14 cellular contexts compared by ENCODE assay signal in the genomic region with DNA sequence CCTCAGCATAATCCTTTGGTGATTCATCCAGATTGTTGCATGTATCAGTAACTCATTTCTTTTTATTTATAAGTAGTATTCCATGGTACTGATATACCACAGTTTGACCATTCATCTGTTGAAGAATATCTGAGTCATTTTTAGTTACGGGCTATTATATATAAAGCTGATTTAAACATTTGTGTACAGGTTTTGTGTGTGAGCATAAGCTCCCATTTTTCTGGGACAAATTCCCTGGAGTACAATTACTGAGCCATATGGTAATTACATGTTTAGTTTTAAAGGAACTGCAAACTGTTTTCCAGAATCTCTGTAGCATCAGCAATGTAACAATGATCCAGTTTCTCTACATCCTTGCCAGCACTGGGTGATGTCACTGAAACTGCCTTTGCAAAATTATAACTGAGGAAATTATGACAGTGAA.
DNase-seq lines count a peak whose midpoint lies in the region; ATAC-seq and TF ChIP-seq lines count a peak whose summit lies in the region.
"Had no signal": no experiment of that assay in that cellular context is flagged by ENCODE, and none has a peak within 500 bp of the region (broad histone marks: within the 10 kb centered on the region; RNA-seq: fewer than 3 reads in every experiment).

No MANE protein-coding gene starts in this region.

- TF ChIP-seq EP300 in suprapubic skin (IDR thresholded peaks at IDR 0.05), result no peak

- H3K27ac ChIP-seq in foreskin keratinocyte, result peak overlapping the region; percentile 73
- H3K27ac ChIP-seq in suprapubic skin, result no peak overlapping the region
- H3K27ac ChIP-seq: BLaER1 treated with 17β-estradiol and CSF1 and Interleukin-3, amounts not matched to agents 10 nM and 100 nM; psoas muscle had no signal

- WGBS in suprapubic skin, result 86% methylated on average over 1 of the region's 1 CpG

- H3K4me3 Mint-ChIP-seq in HFFc6, result no peak overlapping the region; the same call in 1 of the 2 replicates
- H3K4me3 Mint-ChIP-seq: activated CD4-positive, alpha-beta T cell treated with anti-CD3 and anti-CD28 coated beads, Interleukin-2, amount 10 ng/mL, durations not matched to agents 24 days and 14 days had no signal

- H3K9me3 Mint-ChIP-seq in HFFc6, result no peaks in the 10 kb centered on the region; the same call in 1 of the 2 replicates

- in situ Hi-C loops in ACHN (cut with HindIII; ENCODE audit: low pct_ligation_motif_present, low pct_unique_long_range_greater_than_20kb, low sequenced_read_pairs), result no loop called here

- TF ChIP-seq CTCF in HFFc6 (IDR thresholded peaks at IDR 0.05), result no peak
- no peak for TF ChIP-seq CTCF in foreskin keratinocyte (conservative IDR thresholded peaks at IDR 0.05)
- TF ChIP-seq CTCF in suprapubic skin (IDR thresholded peaks at IDR 0.05), result no peak

- peak; percentile 73 for ATAC-seq in SK-N-SH treated with all-trans-retinoic acid at 6 μM for 48 hours
- ATAC-seq in foreskin keratinocyte, result peak; percentile 96
- ATAC-seq in HG03432 (IDR thresholded peaks at IDR 0.05; ENCODE audit: unreplicated experiment), result no peak
- ATAC-seq: psoas muscle had no signal

- H3K9me3 ChIP-seq in suprapubic skin, result no peaks in the 10 kb centered on the region
- H3K9me3 ChIP-seq: BLaER1 treated with 17β-estradiol and CSF1 and Interleukin-3, amounts not matched to agents 10 nM and 100 nM; psoas muscle had no signal

- DNase-seq in ACHN, result peak; percentile 74
- DNase-seq in HFFc6, result peak; percentile 75
- peak; percentile 75 to 91 for DNase-seq in foreskin keratinocyte
- DNase-seq in NCI-H748 (lab: John Stamatoyannopoulos, UW; ENCODE audit: unreplicated experiment), result no peak
- DNase-seq in suprapubic skin (ENCODE audit: low spot score in 2 of 2), result no peak
- DNase-seq in cerebellar nuclear complex (lab: John Stamatoyannopoulos, UW), result no peak
- DNase-seq: activated CD4-positive, alpha-beta T cell treated with anti-CD3 and anti-CD28 coated beads, Interleukin-2, amount 10 ng/mL, durations not matched to agents 24 days and 14 days; NCI-H146; psoas muscle; stimulated activated CD4-positive, alpha-beta T cell treated with anti-CD3 and anti-CD28 coated beads, Interleukin-1b, Interleukin-23, amount 100 ng/mL, for 48 hours had no signal

- peak overlapping the region; percentile 67 for H3K27ac Mint-ChIP-seq in HFFc6
- H3K27ac Mint-ChIP-seq: activated CD4-positive, alpha-beta T cell treated with anti-CD3 and anti-CD28 coated beads, Interleukin-2, amount 10 ng/mL, durations not matched to agents 24 days and 14 days had no signal

- H3K27me3 ChIP-seq in foreskin keratinocyte (no peaks in the 10 kb centered on the region), suprapubic skin (no peaks in the 10 kb centered on the region)
- H3K27me3 ChIP-seq: BLaER1 treated with 17β-estradiol and CSF1 and Interleukin-3, amounts not matched to agents 10 nM and 100 nM had no signal

- H3K27me3 Mint-ChIP-seq in HFFc6 (ENCODE audit: insufficient read depth), result peaks cover 2% of the 10 kb centered on the region; the same call in 1 of the 2 replicates

- H3K4me1 Mint-ChIP-seq in HFFc6 (ENCODE audit: low read depth), result peaks cover 76% of the 10 kb centered on the region
- H3K4me1 Mint-ChIP-seq: activated CD4-positive, alpha-beta T cell treated with anti-CD3 and anti-CD28 coated beads, Interleukin-2, amount 10 ng/mL, durations not matched to agents 24 days and 14 days had no signal

- peaks cover 7% of the 10 kb centered on the region; the same call in 1 of the 2 replicates for H3K36me3 Mint-ChIP-seq in HFFc6 (ENCODE audit: low read depth)
- H3K36me3 Mint-ChIP-seq: brain had no signal

- H3K4me3 ChIP-seq in suprapubic skin, result no peak overlapping the region
- H3K4me3 ChIP-seq: BLaER1 treated with 17β-estradiol and CSF1 and Interleukin-3, amounts not matched to agents 10 nM and 100 nM; psoas muscle had no signal

- H3K36me3 ChIP-seq in suprapubic skin, result no peaks in the 10 kb centered on the region
- H3K36me3 ChIP-seq: BLaER1 treated with 17β-estradiol and CSF1 and Interleukin-3, amounts not matched to agents 10 nM and 100 nM had no signal

- no peak for TF ChIP-seq POLR2A in suprapubic skin (IDR thresholded peaks at IDR 0.05)

- H3K4me1 ChIP-seq in foreskin keratinocyte (peaks cover 14% of the 10 kb centered on the region), suprapubic skin (no peaks in the 10 kb centered on the region)
- H3K4me1 ChIP-seq: BLaER1 treated with 17β-estradiol and CSF1 and Interleukin-3, amounts not matched to agents 10 nM and 100 nM; psoas muscle had no signal

TF ChIP-seq in SK-N-SH treated with all-trans-retinoic acid at 6 μM for 48 hours, 23 proteins besides CTCF, POLR2A, EP300 and RAD21 (continues in another document):
- no peak for TF ChIP-seq POU6F1 (CRISPR knock-in tag; IDR thresholded peaks at IDR 0.05; ENCODE audit: borderline replicate concordance, low read depth)
- TF ChIP-seq CREB5 (CRISPR knock-in tag; IDR thresholded peaks at IDR 0.05; ENCODE audit: low read depth), result no peak
- no peak for TF ChIP-seq RARB (CRISPR knock-in tag; IDR thresholded peaks at IDR 0.05)
- TF ChIP-seq, protein P1, sequence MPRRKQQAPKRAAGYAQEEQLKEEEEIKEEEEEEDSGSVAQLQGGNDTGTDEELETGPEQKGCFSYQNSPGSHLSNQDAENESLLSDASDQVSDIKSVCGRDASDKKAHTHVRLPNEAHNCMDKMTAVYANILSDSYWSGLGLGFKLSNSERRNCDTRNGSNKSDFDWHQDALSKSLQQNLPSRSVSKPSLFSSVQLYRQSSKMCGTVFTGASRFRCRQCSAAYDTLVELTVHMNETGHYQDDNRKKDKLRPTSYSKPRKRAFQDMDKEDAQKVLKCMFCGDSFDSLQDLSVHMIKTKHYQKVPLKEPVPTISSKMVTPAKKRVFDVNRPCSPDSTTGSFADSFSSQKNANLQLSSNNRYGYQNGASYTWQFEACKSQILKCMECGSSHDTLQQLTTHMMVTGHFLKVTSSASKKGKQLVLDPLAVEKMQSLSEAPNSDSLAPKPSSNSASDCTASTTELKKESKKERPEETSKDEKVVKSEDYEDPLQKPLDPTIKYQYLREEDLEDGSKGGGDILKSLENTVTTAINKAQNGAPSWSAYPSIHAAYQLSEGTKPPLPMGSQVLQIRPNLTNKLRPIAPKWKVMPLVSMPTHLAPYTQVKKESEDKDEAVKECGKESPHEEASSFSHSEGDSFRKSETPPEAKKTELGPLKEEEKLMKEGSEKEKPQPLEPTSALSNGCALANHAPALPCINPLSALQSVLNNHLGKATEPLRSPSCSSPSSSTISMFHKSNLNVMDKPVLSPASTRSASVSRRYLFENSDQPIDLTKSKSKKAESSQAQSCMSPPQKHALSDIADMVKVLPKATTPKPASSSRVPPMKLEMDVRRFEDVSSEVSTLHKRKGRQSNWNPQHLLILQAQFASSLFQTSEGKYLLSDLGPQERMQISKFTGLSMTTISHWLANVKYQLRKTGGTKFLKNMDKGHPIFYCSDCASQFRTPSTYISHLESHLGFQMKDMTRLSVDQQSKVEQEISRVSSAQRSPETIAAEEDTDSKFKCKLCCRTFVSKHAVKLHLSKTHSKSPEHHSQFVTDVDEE (CRISPR knock-in tag; IDR thresholded peaks at IDR 0.05), result no peak
- TF ChIP-seq ZNF8 (CRISPR knock-in tag; IDR thresholded peaks at IDR 0.05), result peak; percentile 69
- no peak for TF ChIP-seq BACH2 (CRISPR knock-in tag; IDR thresholded peaks at IDR 0.05; ENCODE audit: borderline replicate concordance)
- TF ChIP-seq ZNF70 (CRISPR knock-in tag; IDR thresholded peaks at IDR 0.05), result peak; percentile 74
- no peak for TF ChIP-seq ZC3H10 (CRISPR knock-in tag; IDR thresholded peaks at IDR 0.05)
- TF ChIP-seq CSDC2 (CRISPR knock-in tag; IDR thresholded peaks at IDR 0.05), result no peak
- TF ChIP-seq ARNTL (CRISPR knock-in tag; IDR thresholded peaks at IDR 0.05; ENCODE audit: borderline replicate concordance, low read depth), result no peak
- no peak; the same call in 1 of the 2 replicates for TF ChIP-seq ISL1 (CRISPR knock-in tag; IDR thresholded peaks at IDR 0.05)
- TF ChIP-seq SNAI2 (CRISPR knock-in tag; IDR thresholded peaks at IDR 0.05), result no peak

Comparison
In these comparisons a context has a peak if more than half of its experiments do, and no peak if none do; other contexts are left out.
1. DNase-seq: peak in ACHN (single experiment), HFFc6 (single experiment) and foreskin keratinocyte (2 of 2); none in NCI-H748 (single experiment), suprapubic skin (0 of 2) and cerebellar nuclear complex (0 of 2).